ENCODE assay signal across 1 cellular context in the genomic region with DNA sequence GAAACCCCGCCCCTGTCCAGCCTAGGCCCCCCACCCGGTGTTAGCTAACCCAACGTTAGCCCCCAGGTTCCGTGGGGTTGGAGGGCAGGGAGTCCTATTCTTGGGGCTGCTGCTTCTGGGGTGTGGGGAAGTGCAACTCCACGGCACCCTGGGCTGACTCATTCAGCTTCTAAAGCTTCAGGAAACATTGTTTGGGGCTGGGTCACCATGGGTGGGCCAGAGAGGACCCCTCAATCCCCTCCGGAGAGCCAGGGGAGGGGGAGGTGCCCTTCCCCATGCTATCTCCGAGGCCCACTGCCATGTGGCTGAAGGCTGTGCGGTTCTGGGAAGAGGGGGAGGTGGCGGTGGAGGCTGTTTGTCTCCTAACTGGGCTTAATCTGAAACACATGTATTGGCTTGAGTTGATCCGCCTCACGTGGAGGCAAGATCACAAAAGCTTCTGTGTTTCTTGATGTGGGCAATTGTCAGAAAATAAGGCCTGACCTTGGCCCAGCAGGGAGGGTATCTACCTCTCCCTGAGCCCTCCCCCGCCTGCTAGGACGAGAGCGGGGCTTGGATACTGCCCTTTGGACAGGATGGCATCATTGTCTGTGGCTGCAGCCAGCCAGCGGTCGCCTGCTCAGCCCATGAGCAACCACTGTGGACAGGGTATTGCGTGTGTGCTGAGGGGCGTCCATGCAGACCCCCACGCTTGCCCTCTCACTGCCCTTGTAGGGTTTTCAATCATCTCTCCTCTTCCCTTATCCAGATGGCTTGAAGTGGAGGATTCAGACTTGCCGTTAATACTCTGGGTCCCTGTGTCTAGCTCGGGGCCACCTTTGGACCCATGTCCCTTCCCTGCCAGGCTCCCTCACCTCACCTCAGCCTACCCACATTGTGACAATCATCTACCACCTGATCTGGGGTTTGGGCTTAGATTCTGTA.
TF ChIP-seq lines count a peak whose summit lies in the region.

No MANE protein-coding gene starts in this region.

TF ChIP-seq in K562, 482 proteins besides CTCF, POLR2A, EP300 and RAD21 (continues in another document):
- no peak for TF ChIP-seq ELK1 (CRISPR knock-in tag; IDR thresholded peaks at IDR 0.05)
- TF ChIP-seq HMGN3 (IDR thresholded peaks at IDR 0.05; ENCODE audit: borderline replicate concordance, extremely low read depth, insufficient read length, low read depth, low read length) = no peak
- no peak for TF ChIP-seq TCF15 (CRISPR knock-in tag; IDR thresholded peaks at IDR 0.05)
- peak; percentile 37; the same call in 1 of the 2 replicates for TF ChIP-seq STAG1 (CRISPR knock-in tag; IDR thresholded peaks at IDR 0.05; ENCODE audit: borderline replicate concordance)
- TF ChIP-seq ARID1B (IDR thresholded peaks at IDR 0.05) = peak; percentile 72
- TF ChIP-seq UBTF (IDR thresholded peaks at IDR 0.05; ENCODE audit: borderline replicate concordance in 1 of 2, low read depth in 2 of 2, low read length in 2 of 2) = no peak
- peak; percentile 8; the same call in 1 of the 2 replicates for TF ChIP-seq CREM (IDR thresholded peaks at IDR 0.05; ENCODE audit: low read depth)
- TF ChIP-seq, protein P1, sequence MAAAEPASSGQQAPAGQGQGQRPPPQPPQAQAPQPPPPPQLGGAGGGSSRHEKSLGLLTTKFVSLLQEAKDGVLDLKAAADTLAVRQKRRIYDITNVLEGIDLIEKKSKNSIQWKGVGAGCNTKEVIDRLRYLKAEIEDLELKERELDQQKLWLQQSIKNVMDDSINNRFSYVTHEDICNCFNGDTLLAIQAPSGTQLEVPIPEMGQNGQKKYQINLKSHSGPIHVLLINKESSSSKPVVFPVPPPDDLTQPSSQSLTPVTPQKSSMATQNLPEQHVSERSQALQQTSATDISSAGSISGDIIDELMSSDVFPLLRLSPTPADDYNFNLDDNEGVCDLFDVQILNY (CRISPR knock-in tag; IDR thresholded peaks at IDR 0.05) = no peak
- TF ChIP-seq ZNF76 (CRISPR knock-in tag; IDR thresholded peaks at IDR 0.05; ENCODE audit: borderline replicate concordance) = no peak
- no peak for TF ChIP-seq HNRNPL (IDR thresholded peaks at IDR 0.05; ENCODE audit: low read depth, low read length)
- TF ChIP-seq POLR2AphosphoS2 (IDR thresholded peaks at IDR 0.05; ENCODE audit: low read length) = no peak
- no peak for TF ChIP-seq HOXB6 (CRISPR knock-in tag; IDR thresholded peaks at IDR 0.05; ENCODE audit: borderline replicate concordance)
- TF ChIP-seq ZKSCAN8 (CRISPR knock-in tag; IDR thresholded peaks at IDR 0.05) = no peak
- TF ChIP-seq, protein P2, sequence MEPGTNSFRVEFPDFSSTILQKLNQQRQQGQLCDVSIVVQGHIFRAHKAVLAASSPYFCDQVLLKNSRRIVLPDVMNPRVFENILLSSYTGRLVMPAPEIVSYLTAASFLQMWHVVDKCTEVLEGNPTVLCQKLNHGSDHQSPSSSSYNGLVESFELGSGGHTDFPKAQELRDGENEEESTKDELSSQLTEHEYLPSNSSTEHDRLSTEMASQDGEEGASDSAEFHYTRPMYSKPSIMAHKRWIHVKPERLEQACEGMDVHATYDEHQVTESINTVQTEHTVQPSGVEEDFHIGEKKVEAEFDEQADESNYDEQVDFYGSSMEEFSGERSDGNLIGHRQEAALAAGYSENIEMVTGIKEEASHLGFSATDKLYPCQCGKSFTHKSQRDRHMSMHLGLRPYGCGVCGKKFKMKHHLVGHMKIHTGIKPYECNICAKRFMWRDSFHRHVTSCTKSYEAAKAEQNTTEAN (CRISPR knock-in tag; IDR thresholded peaks at IDR 0.05) = no peak
- TF ChIP-seq, protein P3, sequence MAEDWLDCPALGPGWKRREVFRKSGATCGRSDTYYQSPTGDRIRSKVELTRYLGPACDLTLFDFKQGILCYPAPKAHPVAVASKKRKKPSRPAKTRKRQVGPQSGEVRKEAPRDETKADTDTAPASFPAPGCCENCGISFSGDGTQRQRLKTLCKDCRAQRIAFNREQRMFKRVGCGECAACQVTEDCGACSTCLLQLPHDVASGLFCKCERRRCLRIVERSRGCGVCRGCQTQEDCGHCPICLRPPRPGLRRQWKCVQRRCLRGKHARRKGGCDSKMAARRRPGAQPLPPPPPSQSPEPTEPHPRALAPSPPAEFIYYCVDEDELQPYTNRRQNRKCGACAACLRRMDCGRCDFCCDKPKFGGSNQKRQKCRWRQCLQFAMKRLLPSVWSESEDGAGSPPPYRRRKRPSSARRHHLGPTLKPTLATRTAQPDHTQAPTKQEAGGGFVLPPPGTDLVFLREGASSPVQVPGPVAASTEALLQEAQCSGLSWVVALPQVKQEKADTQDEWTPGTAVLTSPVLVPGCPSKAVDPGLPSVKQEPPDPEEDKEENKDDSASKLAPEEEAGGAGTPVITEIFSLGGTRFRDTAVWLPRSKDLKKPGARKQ (CRISPR knock-in tag; IDR thresholded peaks at IDR 0.05) = no peak
- no peak for TF ChIP-seq ZNF197 (CRISPR knock-in tag; IDR thresholded peaks at IDR 0.05; ENCODE audit: low read depth)
- peak; percentile 63; the same call in 1 of the 2 replicates for TF ChIP-seq VEZF1 (CRISPR knock-in tag; IDR thresholded peaks at IDR 0.05)
- TF ChIP-seq FOXM1 (IDR thresholded peaks at IDR 0.05; ENCODE audit: low read depth) = peak; percentile 12; the same call in 1 of the 2 replicates
- no peak for TF ChIP-seq FOXM1 (CRISPR knock-in tag; IDR thresholded peaks at IDR 0.05; ENCODE audit: low read depth)
- peak; percentile 66 for TF ChIP-seq TCF3 (CRISPR knock-in tag; IDR thresholded peaks at IDR 0.05)
- TF ChIP-seq ZNF274 (IDR thresholded peaks at IDR 0.05; ENCODE audit: borderline replicate concordance, low read depth, low read length) = no peak
- no peak for TF ChIP-seq YBX1 (IDR thresholded peaks at IDR 0.05)
- no peak for TF ChIP-seq ZNF224 (CRISPR knock-in tag; IDR thresholded peaks at IDR 0.05)
- TF ChIP-seq EP400 (IDR thresholded peaks at IDR 0.05) = peak; percentile 90; the same call in 1 of the 2 replicates
- no peak for TF ChIP-seq DDX20 (tag; IDR thresholded peaks at IDR 0.05; ENCODE audit: low read depth)
- peak; percentile 84 for TF ChIP-seq MGA (IDR thresholded peaks at IDR 0.05)
- peak; percentile 83 for TF ChIP-seq BHLHE40 (IDR thresholded peaks at IDR 0.05; ENCODE audit: low read length)
- peak; percentile 43; the same call in 1 of the 2 replicates for TF ChIP-seq ZC3H4 (CRISPR knock-in tag; IDR thresholded peaks at IDR 0.05; ENCODE audit: borderline replicate concordance)
- peak; percentile 33; the same call in 1 of the 2 replicates for TF ChIP-seq LEF1 (IDR thresholded peaks at IDR 0.05)
